ENCODE assay signal across 8 cellular contexts in genomic region chr1:33295450-33296081, GRCh38. TPM values are rescaled to one million over a fixed set of nuclear protein-coding genes. Genes with fewer than 3 reads are reported as not detected.
DNase-seq lines count a peak whose midpoint lies in the region; ATAC-seq, FAIRE-seq and TF ChIP-seq lines count a peak whose summit lies in the region.

No MANE protein-coding gene starts in this region.

- H3K4me3 ChIP-seq in RWPE2 (ENCODE audit: severe bottlenecking) = no peak overlapping the region
- H3K4me3 ChIP-seq in osteoblast (ENCODE audit: insufficient read depth, low read length) = no peak overlapping the region
- H3K4me3 ChIP-seq in thoracic aorta = no peak overlapping the region

- H3K27me3 ChIP-seq in RWPE2 (ENCODE audit: insufficient read depth, poor library complexity, severe bottlenecking) (no peaks in the 10 kb centered on the region), osteoblast (ENCODE audit: insufficient read depth, low read length) (no peaks in the 10 kb centered on the region), thoracic aorta (replicated peaks; ENCODE audit: insufficient read depth) (no peaks in the 10 kb centered on the region)

- no peak overlapping the region for H2AFZ ChIP-seq in osteoblast (ENCODE audit: low read length)

- no peak overlapping the region for H3K4me2 ChIP-seq in osteoblast (ENCODE audit: insufficient read depth, low read length)

- TF ChIP-seq CTCF in LNCAP (IDR thresholded peaks at IDR 0.05) (peak; percentile 94), RWPE2 (IDR thresholded peaks at IDR 0.05; ENCODE audit: poor library complexity, severe bottlenecking) (peak; percentile 91), osteoblast (IDR thresholded peaks at IDR 0.05; ENCODE audit: extremely low read depth, low read depth, low read length) (peak; percentile 95), thoracic aorta (IDR thresholded peaks at IDR 0.05) (peak; percentile 99)

- peaks cover 2% of the 10 kb centered on the region for H3K79me2 ChIP-seq in osteoblast (ENCODE audit: insufficient read depth, low read length)

- ATAC-seq in GM19395 (IDR thresholded peaks at IDR 0.05; ENCODE audit: unreplicated experiment) (peak; percentile 82), RWPE2 (ENCODE audit: low read depth) (peak; percentile 87), thoracic aorta (ENCODE audit: insufficient number of reproducible peaks, low FRiP score, low read depth) (peak; percentile 48)

- DNase-seq in AML-193 (lab: John Stamatoyannopoulos, UW) (peak; percentile 27 to 28), RWPE2 (ENCODE audit: low spot score) (peak; percentile 67), frontal cortex (ENCODE audit: low spot score in 2 of 2) (peak; percentile 76 to 84), osteoblast (ENCODE audit: insufficient read length, low spot score, missing footprints) (peak; percentile 97), thoracic aorta (ENCODE audit: low spot score) (peak; percentile 63)
- peak; percentile 76 for DNase-seq in activated effector memory CD4-positive, alpha-beta T cell treated with Interleukin-2 at 50 U/mL for 16 hours

- no peak for FAIRE-seq in frontal cortex (lab: Jason Lieb, UNC)

- H3K27ac ChIP-seq in RWPE2 (ENCODE audit: poor library complexity, severe bottlenecking) (no peak overlapping the region), osteoblast (ENCODE audit: low read depth, low read length) (no peak overlapping the region), thoracic aorta (peak overlapping the region in 1 of 2 donors; percentile 59)

- H4K20me1 ChIP-seq in osteoblast (ENCODE audit: insufficient read depth, low read length) = peaks cover 15% of the 10 kb centered on the region

- H3K9me3 ChIP-seq in RWPE2 (ENCODE audit: severe bottlenecking) (no peaks in the 10 kb centered on the region), osteoblast (ENCODE audit: low read depth, low read length) (no peaks in the 10 kb centered on the region), thoracic aorta (no peaks in the 10 kb centered on the region)

- no peaks in the 10 kb centered on the region for H3K4me1 ChIP-seq in RWPE2 (ENCODE audit: insufficient read depth, poor library complexity, severe bottlenecking)
- peaks cover 3% of the 10 kb centered on the region for H3K4me1 ChIP-seq in osteoblast (ENCODE audit: insufficient read depth, low read length)
- H3K4me1 ChIP-seq in thoracic aorta (ENCODE audit: control insufficient read depth in 1 of 2, low read depth in 2 of 2) = peaks cover 2 to 42% of the 10 kb centered on the region in 2 donors

- H3K36me3 ChIP-seq in RWPE2 (ENCODE audit: low read depth) (peaks cover 19% of the 10 kb centered on the region), osteoblast (ENCODE audit: insufficient read depth, low read length) (peaks cover 32% of the 10 kb centered on the region), thoracic aorta (peaks cover 30% of the 10 kb centered on the region)

RNA-seq across cellular contexts. Expression of gene A3GALT2, which starts 25.3 kb away (rescaled TPM):
- total RNA-seq in frontal cortex = not detected
- under 0.01 TPM in 1 of 2 replicates, not detected in the other for total RNA-seq in osteoblast
- under 1 TPM; 0.54 to 0.71 TPM for total RNA-seq in thoracic aorta

RNA-seq across cellular contexts. Expression of gene ZNF362, which starts 39.3 kb away (rescaled TPM):
- total RNA-seq in frontal cortex = 13.9 TPM
- total RNA-seq in osteoblast = 13.4 and 18.9 TPM in 2 replicates
- 10 to 100 TPM; 25.3 to 55.4 TPM for total RNA-seq in thoracic aorta

Comparison
In these comparisons a context has a peak if more than half of its experiments do, and no peak if none do; other contexts are left out.
1. DNase-seq: peak in every context shown above with its lines; median percentile 97 in osteoblast; 80 in frontal cortex; 76 in activated effector memory CD4-positive, alpha-beta T cell treated with Interleukin-2 at 50 U/mL for 16 hours; 67 in RWPE2; 63 in thoracic aorta; 28 in AML-193.